21 cellular contexts compared by ENCODE assay signal in genomic region chr1:2506007-2506860, GRCh38. TPM values are rescaled to one million over a fixed set of nuclear protein-coding genes. Genes with fewer than 3 reads are reported as not detected.
A peak's percentile ranks its signal among the peaks of the same experiment; 100 is the strongest.
DNase-seq lines count a peak whose midpoint lies in the region; ATAC-seq lines count a peak whose summit lies in the region.
"Had no signal": no experiment of that assay in that cellular context is flagged by ENCODE, and none has a peak within 500 bp of the region (broad histone marks: within the 10 kb centered on the region; RNA-seq: fewer than 3 reads in every experiment).

No MANE protein-coding gene starts in this region.

- no peaks in the 10 kb centered on the region for H3K9me3 ChIP-seq in T-helper 17 cell (ENCODE audit: control insufficient read depth, low read length, poor library complexity, severe bottlenecking)
- H3K9me3 ChIP-seq: upper lobe of left lung had no signal

- no peak for DNase-seq in left ventricle myocardium superior
- no peak for DNase-seq in Right ventricle myocardium inferior (ENCODE audit: missing footprints)
- no peak for DNase-seq in T-helper 17 cell
- peak; percentile 67 for DNase-seq in iPS-NIHi11 (ENCODE audit: low spot score)
- DNase-seq in NCI-H1417 (lab: John Stamatoyannopoulos, UW): no peak
- no peak for DNase-seq in HUDEP-2 (lab: John Stamatoyannopoulos, UW; ENCODE audit: unreplicated experiment in 76 of 76)
- DNase-seq: ACHN; activated CD4-positive, alpha-beta T cell treated with anti-CD3 and anti-CD28 coated beads for 4 hours; activated naive CD8-positive, alpha-beta T cell treated with anti-CD3 and anti-CD28 coated beads for 36 hours; cerebellar nuclear complex; erythroblast; foreskin melanocyte; NCI-H1694; SHP77 treated with DMSO at 0.1 percent for 48 hours; stimulated activated CD4-positive, alpha-beta T cell treated with anti-CD3 and anti-CD28 coated beads, Interleukin-12 subunit alpha, Interleukin-12 subunit beta, amount 100 ng/mL, for 4 hours; stimulated activated CD4-positive, alpha-beta T cell treated with anti-CD3 and anti-CD28 coated beads, Interleukin-4, amount 100 ng/mL, for 4 hours; T-cell had no signal

- H3K4me3 Mint-ChIP-seq in T-helper 17 cell: no peak overlapping the region
- H3K4me3 Mint-ChIP-seq: activated naive CD8-positive, alpha-beta T cell treated with anti-CD3 and anti-CD28 coated beads for 36 hours; T-cell had no signal

- intact Hi-C loops in left ventricle myocardium superior (cut with micrococcal nuclease): no loop called here
- intact Hi-C loops in Right ventricle myocardium inferior (cut with DNase I): no loop called here

- no peak overlapping the region for H3K27ac Mint-ChIP-seq in T-helper 17 cell
- H3K27ac Mint-ChIP-seq: activated naive CD8-positive, alpha-beta T cell treated with anti-CD3 and anti-CD28 coated beads for 36 hours; T-cell had no signal

- ATAC-seq in left ventricle myocardium superior: peak; percentile 3
- no peak for ATAC-seq in Right ventricle myocardium inferior
- peak; percentile 14 for ATAC-seq in T-helper 17 cell
- no peak for ATAC-seq in HG02973 (IDR thresholded peaks at IDR 0.05; ENCODE audit: unreplicated experiment)
- no peak for ATAC-seq in HG03457 (IDR thresholded peaks at IDR 0.05; ENCODE audit: unreplicated experiment)

- H3K4me1 Mint-ChIP-seq in T-helper 17 cell: peaks cover 2% of the 10 kb centered on the region
- H3K4me1 Mint-ChIP-seq: activated naive CD8-positive, alpha-beta T cell treated with anti-CD3 and anti-CD28 coated beads for 36 hours; T-cell had no signal

- H3K36me3 Mint-ChIP-seq in T-helper 17 cell (ENCODE audit: low read depth): no peaks in the 10 kb centered on the region

- no peaks in the 10 kb centered on the region for H3K27me3 Mint-ChIP-seq in T-helper 17 cell
- H3K27me3 Mint-ChIP-seq: activated naive CD8-positive, alpha-beta T cell treated with anti-CD3 and anti-CD28 coated beads for 36 hours; T-cell had no signal

RNA-seq across cellular contexts. Expression of gene PANK4, which starts 20.2 kb away (rescaled TPM):
- total RNA-seq in left ventricle myocardium superior: 50.2 TPM
- total RNA-seq in Right ventricle myocardium inferior: 46.4 TPM
- 10 to 100 TPM; 47.9 to 53.5 TPM for total RNA-seq in T-helper 17 cell

RNA-seq across cellular contexts. Expression of gene HES5, which starts 23.8 kb away (rescaled TPM):
- total RNA-seq in left ventricle myocardium superior (1.7 TPM), Right ventricle myocardium inferior (1.3 TPM), T-helper 17 cell (not detected)
- total RNA-seq: renal cortical epithelial cell, T-cell had no signal

RNA-seq across cellular contexts. Expression of gene PLCH2, which starts 30.1 kb away (rescaled TPM):
- total RNA-seq in left ventricle myocardium superior (0.25 TPM), Right ventricle myocardium inferior (0.46 TPM), T-helper 17 cell (10 to 100 TPM; 30.0 to 39.3 TPM)

RNA-seq across cellular contexts. Expression of gene TNFRSF14, which starts 49.9 kb away (rescaled TPM):
- 16.0 TPM for total RNA-seq in left ventricle myocardium superior
- 15.7 TPM for total RNA-seq in Right ventricle myocardium inferior
- total RNA-seq in T-helper 17 cell: 100 to 1,000 TPM; 179 to 212 TPM

Comparison
In these comparisons a context has a peak if more than half of its experiments do, and no peak if none do; other contexts are left out.
1. ATAC-seq: peak in left ventricle myocardium superior (single experiment) and T-helper 17 cell (single experiment); none in Right ventricle myocardium inferior (single experiment), HG02973 (single experiment) and HG03457 (single experiment).
2. RNA of gene PLCH2, which starts 30.1 kb away (total RNA-seq): 30.0 to 39.3 TPM in T-helper 17 cell; 0.46 TPM in Right ventricle myocardium inferior (single experiment) and 0.25 TPM in left ventricle myocardium superior (single experiment); every median in the first group is over 10 times any median in the second.